In the genomic region with DNA sequence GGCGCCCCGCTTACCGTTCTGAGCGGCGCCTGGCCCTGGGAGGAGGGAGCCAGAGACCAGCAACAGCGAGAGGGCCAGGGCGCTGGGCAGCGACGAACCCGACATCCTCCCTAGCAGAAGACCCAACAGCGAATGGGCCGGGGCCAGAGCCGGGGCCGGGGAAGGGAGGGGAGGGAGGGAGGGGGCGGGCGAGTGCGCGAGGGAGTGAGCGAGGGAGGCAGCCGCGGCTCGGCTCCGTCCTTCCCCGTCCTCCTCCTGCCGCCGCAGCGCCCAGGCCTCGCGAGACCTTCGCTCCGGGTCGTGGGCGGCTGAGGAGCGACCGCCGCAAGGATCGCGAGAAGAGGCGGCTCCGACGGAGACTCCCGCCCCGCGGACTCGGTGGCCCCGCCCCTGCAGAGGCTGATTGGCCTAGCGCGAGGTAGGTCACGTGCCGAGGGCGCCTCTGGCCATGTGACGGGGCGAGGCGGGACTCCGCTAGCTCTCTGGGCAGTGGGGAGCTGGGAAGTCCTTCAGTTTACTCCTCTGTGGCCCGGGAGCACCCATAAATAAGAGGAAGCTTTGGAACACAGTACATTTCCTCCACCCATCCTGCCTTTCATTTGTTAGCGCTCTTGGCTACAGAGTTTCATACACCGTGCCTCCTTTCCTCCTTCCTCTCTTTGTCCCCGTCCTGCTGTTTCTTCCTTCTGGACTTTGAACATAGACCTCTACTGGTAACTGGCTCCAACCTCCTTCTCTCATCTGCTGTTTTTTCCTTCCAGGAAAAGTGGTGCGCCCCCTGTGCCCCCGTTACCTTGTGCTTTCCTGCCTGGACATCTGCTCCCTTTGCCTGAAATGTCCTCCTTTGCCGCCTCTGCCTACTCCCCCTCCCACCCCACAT, we compare ENCODE assay signal across 8 cellular contexts. TPM values are rescaled to one million over a fixed set of nuclear protein-coding genes. Genes with fewer than 3 reads are reported as not detected.
DNase-seq lines count a peak whose midpoint lies in the region; TF ChIP-seq lines count a peak whose summit lies in the region.

A gene (minus strand): TSS at position 279 of the 880 bp plus-strand sequence. CDS start 174 bp downstream, at position 105.

- peak within 1 kb of the TSS; percentile 78 for H3K27ac ChIP-seq in neural cell (ENCODE audit: low read length)
- H3K27ac ChIP-seq in stomach: peak within 1 kb of the TSS; percentile 88 to 100 (median 98)

- DNase-seq in ELF-1 (ENCODE audit: low read depth, low spot score) (peak; percentile 98), H7 (peak; percentile 96), M059J (ENCODE audit: low read depth) (peak; percentile 95), SHP77 (lab: John Stamatoyannopoulos, UW) (peak; percentile 91 to 96), fibroblast of the conjunctiva (ENCODE audit: low read depth) (peak; percentile 96), stomach (peak; percentile 99)
- DNase-seq in activated effector memory CD4-positive, alpha-beta T cell treated with anti-CD3 and anti-CD28 coated beads, Interleukin-2, amount 50 U/mL, for 16 hours: peak; percentile 100

- no peak for TF ChIP-seq RAD21 in neural cell (conservative IDR thresholded peaks at IDR 0.05)

- WGBS in stomach, 5 donors: 2 to 8% (median 2%) methylated on average over 10 to 60 of the region's 62 CpGs

- H3K79me2 ChIP-seq in neural cell (replicated peaks; ENCODE audit: insufficient read depth, low read length): peaks cover 43% of the 10 kb centered on the region

- intact Hi-C loops in stomach (cut with DNase I; ENCODE audit: low total_unique reads): loop anchor here (10.0 kb wide), 1 partner anchor 71 kb away; no protein-coding TSS in a partner anchor

- no peaks in the 10 kb centered on the region for H3K9me3 ChIP-seq in neural cell (ENCODE audit: low read length)
- no peaks in the 10 kb centered on the region for H3K9me3 ChIP-seq in stomach

- no peaks in the 10 kb centered on the region for H3K27me3 ChIP-seq in H7 (ENCODE audit: control insufficient read depth, insufficient read depth, low read length)
- H3K27me3 ChIP-seq in neural cell (ENCODE audit: insufficient read depth, low read depth, low read length): no peaks in the 10 kb centered on the region
- H3K27me3 ChIP-seq in stomach: no peaks in the 10 kb centered on the region

- peak within 1 kb of the TSS; percentile 82 for H3K9ac ChIP-seq in neural cell (ENCODE audit: low read length)

- H4K20me1 ChIP-seq in neural cell (ENCODE audit: insufficient read depth): no peaks in the 10 kb centered on the region

- peak in 2 of 4 donors; percentile 5 to 15 for TF ChIP-seq POLR2A in stomach (IDR thresholded peaks at IDR 0.05)

- H3K4me3 ChIP-seq in H7 (ENCODE audit: insufficient read depth, low read depth, low read length) (peak within 1 kb of the TSS; percentile 79), neural cell (ENCODE audit: low read length) (peak within 1 kb of the TSS; percentile 82), stomach (peak within 1 kb of the TSS; percentile 93 to 98 (median 94))

- TF ChIP-seq EP300 in neural cell (conservative IDR thresholded peaks at IDR 0.05; ENCODE audit: poor library complexity, severe bottlenecking) (no peak), stomach (IDR thresholded peaks at IDR 0.05) (no peak)

- H2AFZ ChIP-seq in neural cell (ENCODE audit: low read depth, low read length): peak within 1 kb of the TSS; percentile 82

- H3K4me1 ChIP-seq in stomach: peaks cover 26 to 55% (median 46%) of the 10 kb centered on the region in 4 donors

- H3K9me2 ChIP-seq in neural cell (ENCODE audit: insufficient read depth, low read length): no peaks in the 10 kb centered on the region

- no peaks in the 10 kb centered on the region for H3F3A ChIP-seq in neural cell (ENCODE audit: insufficient read depth, low read length, poor library complexity, severe bottlenecking)

- peak within 1 kb of the TSS; percentile 87 for H3K4me2 ChIP-seq in neural cell (ENCODE audit: low read length)

- H3K36me3 ChIP-seq in H7 (replicated peaks; ENCODE audit: control insufficient read depth, insufficient read depth, low read length) (no peaks in the 10 kb centered on the region), neural cell (ENCODE audit: insufficient read depth, low read length) (no peaks in the 10 kb centered on the region), stomach (no peaks in the 10 kb centered on the region)

- TF ChIP-seq CTCF in neural cell (IDR thresholded peaks at IDR 0.05; ENCODE audit: poor library complexity, severe bottlenecking) (peak; percentile 37), stomach (IDR thresholded peaks at IDR 0.05) (peak in 1 of 7 experiments; percentile 17)

TF ChIP-seq in neural cell, 6 proteins besides CTCF, POLR2A, EP300 and RAD21:
- peak; percentile 71 for TF ChIP-seq MXI1 (conservative IDR thresholded peaks at IDR 0.05; ENCODE audit: poor library complexity, severe bottlenecking)
- TF ChIP-seq TAF1 (IDR thresholded peaks at IDR 0.05; ENCODE audit: low read depth): peak; percentile 41
- TF ChIP-seq, protein P1, sequence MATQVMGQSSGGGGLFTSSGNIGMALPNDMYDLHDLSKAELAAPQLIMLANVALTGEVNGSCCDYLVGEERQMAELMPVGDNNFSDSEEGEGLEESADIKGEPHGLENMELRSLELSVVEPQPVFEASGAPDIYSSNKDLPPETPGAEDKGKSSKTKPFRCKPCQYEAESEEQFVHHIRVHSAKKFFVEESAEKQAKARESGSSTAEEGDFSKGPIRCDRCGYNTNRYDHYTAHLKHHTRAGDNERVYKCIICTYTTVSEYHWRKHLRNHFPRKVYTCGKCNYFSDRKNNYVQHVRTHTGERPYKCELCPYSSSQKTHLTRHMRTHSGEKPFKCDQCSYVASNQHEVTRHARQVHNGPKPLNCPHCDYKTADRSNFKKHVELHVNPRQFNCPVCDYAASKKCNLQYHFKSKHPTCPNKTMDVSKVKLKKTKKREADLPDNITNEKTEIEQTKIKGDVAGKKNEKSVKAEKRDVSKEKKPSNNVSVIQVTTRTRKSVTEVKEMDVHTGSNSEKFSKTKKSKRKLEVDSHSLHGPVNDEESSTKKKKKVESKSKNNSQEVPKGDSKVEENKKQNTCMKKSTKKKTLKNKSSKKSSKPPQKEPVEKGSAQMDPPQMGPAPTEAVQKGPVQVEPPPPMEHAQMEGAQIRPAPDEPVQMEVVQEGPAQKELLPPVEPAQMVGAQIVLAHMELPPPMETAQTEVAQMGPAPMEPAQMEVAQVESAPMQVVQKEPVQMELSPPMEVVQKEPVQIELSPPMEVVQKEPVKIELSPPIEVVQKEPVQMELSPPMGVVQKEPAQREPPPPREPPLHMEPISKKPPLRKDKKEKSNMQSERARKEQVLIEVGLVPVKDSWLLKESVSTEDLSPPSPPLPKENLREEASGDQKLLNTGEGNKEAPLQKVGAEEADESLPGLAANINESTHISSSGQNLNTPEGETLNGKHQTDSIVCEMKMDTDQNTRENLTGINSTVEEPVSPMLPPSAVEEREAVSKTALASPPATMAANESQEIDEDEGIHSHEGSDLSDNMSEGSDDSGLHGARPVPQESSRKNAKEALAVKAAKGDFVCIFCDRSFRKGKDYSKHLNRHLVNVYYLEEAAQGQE (IDR thresholded peaks at IDR 0.05; ENCODE audit: borderline replicate concordance): peak; percentile 64
- TF ChIP-seq POLR2AphosphoS5 (IDR thresholded peaks at IDR 0.05): peak; percentile 94
- TF ChIP-seq SMC3 (conservative IDR thresholded peaks at IDR 0.05; ENCODE audit: poor library complexity): no peak
- TF ChIP-seq EZH2 (IDR thresholded peaks at IDR 0.05; ENCODE audit: borderline replicate concordance, insufficient read depth, low read length, poor library complexity, severe bottlenecking): no peak

RNA-seq across cellular contexts. Expression of the gene that starts here (rescaled TPM):
- 72.9 and 85.4 TPM in 2 replicates for total RNA-seq in H7 (2014; rRNA removed; shearing (Covaris generic))
- total RNA-seq in M059J (2014; rRNA removed; shearing (Covaris generic)): 90.3 and 100 TPM in 2 replicates
- 237 and 284 TPM in 2 replicates for polyA plus RNA-seq in neural cell
- 122 and 147 TPM in 2 replicates for polyA minus RNA-seq in neural cell
- total RNA-seq in stomach: 100 to 1,000 TPM in 4 of 5 donors, 10 to 100 TPM in 1; 58.8 to 228 (median 127) TPM
- 10 to 100 TPM; 41.4 to 73.4 (median 45.5) TPM for polyA plus RNA-seq in stomach

Comparison
In these comparisons a context has a peak if more than half of its experiments do, and no peak if none do; other contexts are left out.
1. Peak in every context shown above with its lines: DNase-seq, H3K4me3 ChIP-seq and H3K27ac ChIP-seq.